21 cellular contexts compared by ENCODE assay signal in genomic region chr2:172389685-172390339, GRCh38. TPM values are rescaled to one million over a fixed set of nuclear protein-coding genes. Genes with fewer than 3 reads are reported as not detected.
DNase-seq lines count a peak whose midpoint lies in the region; ATAC-seq, FAIRE-seq and TF ChIP-seq lines count a peak whose summit lies in the region.
"Had no signal": no experiment of that assay in that cellular context is flagged by ENCODE, and none has a peak within 500 bp of the region (broad histone marks: within the 10 kb centered on the region; RNA-seq: fewer than 3 reads in every experiment).

No MANE protein-coding gene starts in this region.

- no peak for TF ChIP-seq RAD21 in K562 (CRISPR knock-in tag; conservative IDR thresholded peaks at IDR 0.05 in 1 of 2, IDR thresholded peaks at IDR 0.05 in 1 of 2)

- TF ChIP-seq EP300 in K562 (IDR thresholded peaks at IDR 0.05; ENCODE audit: low read length), result no peak

- H3K9me3 ChIP-seq in left ventricle myocardium inferior (replicated peaks) (no peaks in the 10 kb centered on the region), K562 (replicated peaks; ENCODE audit: control insufficient read depth, insufficient read depth, low read depth, low read length) (no peaks in the 10 kb centered on the region), right lobe of liver (no peaks in the 10 kb centered on the region)

- DNase-seq in left ventricle myocardium inferior (no peak), cardiac septum (ENCODE audit: low spot score) (no peak), K562 (ENCODE audit: extremely low read depth in 1 of 4, low spot score in 3 of 4) (no peak), right lobe of liver (peak in 1 of 3 donors; percentile 60), hepatic stellate cell (ENCODE audit: low spot score) (no peak), endothelial cell (ENCODE audit: low spot score) (no peak), HPDE6-E6E7 (ENCODE audit: extremely low spot score) (no peak)
- no peak for DNase-seq in natural killer cell treated with Interleukin-12 subunit alpha and Interleukin-12 subunit beta and Interleukin-15 and Interleukin-18, amount 100 ng/mL, for 72 hours (ENCODE audit: low spot score)
- DNase-seq: C1 segment of cervical spinal cord; DMS 273 treated with DMSO at 0.1 percent for 48 hours; GDM1; GOT3; HFFc6; NCI-H187 treated with DMSO at 0.1 percent for 48 hours; NCI-H446; NCI-H69; NK-92 treated with Interleukin-12 subunit alpha and Interleukin-12 subunit beta, amount 100 ng/mL, for 24 hours; OCI-M1 had no signal

- no peak for ATAC-seq in K562
- ATAC-seq in right lobe of liver, result peak; percentile 78 to 87 (median 84)
- ATAC-seq in natural killer cell treated with Interleukin-12 subunit alpha and Interleukin-12 subunit beta and Interleukin-15 and Interleukin-18, amount 100 ng/mL, for 72 hours, result no peak

- H3K27me3 ChIP-seq in left ventricle myocardium inferior (ENCODE audit: low read depth) (no peaks in the 10 kb centered on the region), K562 (ENCODE audit: control insufficient read depth in 2 of 2, insufficient read depth in 2 of 2, low read length in 2 of 2) (peaks cover 10 to 24% of the 10 kb centered on the region in 2 experiments), right lobe of liver (no peaks in the 10 kb centered on the region)

- H3K27me3 Mint-ChIP-seq in natural killer cell treated with Interleukin-12 subunit alpha and Interleukin-12 subunit beta and Interleukin-15 and Interleukin-18, amount 100 ng/mL, for 72 hours, result no peaks in the 10 kb centered on the region
- H3K27me3 Mint-ChIP-seq in endothelial cell (ENCODE audit: unreplicated experiment), result no peaks in the 10 kb centered on the region

- no peaks in the 10 kb centered on the region for H3K36me3 Mint-ChIP-seq in natural killer cell treated with Interleukin-12 subunit alpha and Interleukin-12 subunit beta and Interleukin-15 and Interleukin-18, amount 100 ng/mL, for 72 hours
- H3K36me3 Mint-ChIP-seq in endothelial cell (ENCODE audit: low read depth, unreplicated experiment), result no peaks in the 10 kb centered on the region

- H3K4me1 ChIP-seq in left ventricle myocardium inferior (peaks cover 19% of the 10 kb centered on the region), K562 (replicated peaks in 1 of 2; ENCODE audit: control insufficient read depth in 2 of 2, insufficient read depth in 2 of 2, low read length in 2 of 2) (no peaks in the 10 kb centered on the region), right lobe of liver (peaks cover 0 to 11% (median 3%) of the 10 kb centered on the region in 4 donors)

- H3K27ac ChIP-seq in left ventricle myocardium inferior (replicated peaks), result peak overlapping the region; percentile 66
- no peak overlapping the region for H3K27ac ChIP-seq in K562 (ENCODE audit: extremely low read depth, low read depth, low read length)
- peak overlapping the region in 1 of 3 donors; percentile 37 for H3K27ac ChIP-seq in right lobe of liver
- H3K27ac ChIP-seq: KMS-11 had no signal

- H3K27ac Mint-ChIP-seq in natural killer cell treated with Interleukin-12 subunit alpha and Interleukin-12 subunit beta and Interleukin-15 and Interleukin-18, amount 100 ng/mL, for 72 hours, result no peak overlapping the region
- no peak overlapping the region for H3K27ac Mint-ChIP-seq in endothelial cell (ENCODE audit: unreplicated experiment)
- H3K27ac Mint-ChIP-seq: HFFc6 had no signal

- no peak overlapping the region for H3K9ac ChIP-seq in K562 (ENCODE audit: insufficient read depth in 1 of 2, low read depth in 2 of 2, low read length in 2 of 2)
- H3K9ac ChIP-seq: KMS-11 had no signal

- no peak overlapping the region for H3K4me2 ChIP-seq in K562 (ENCODE audit: insufficient read depth, low read length)
- H3K4me2 ChIP-seq: KMS-11 had no signal

- H3K36me3 ChIP-seq in left ventricle myocardium inferior, result no peaks in the 10 kb centered on the region
- H3K36me3 ChIP-seq in K562 (ENCODE audit: control insufficient read depth, insufficient read depth, low read length), result no peaks in the 10 kb centered on the region
- no peaks in the 10 kb centered on the region for H3K36me3 ChIP-seq in right lobe of liver

- POLR2A ChIA-PET in K562 (lab: Yijun Ruan, JAX), result no interaction called here

- H3K4me1 Mint-ChIP-seq in natural killer cell treated with Interleukin-12 subunit alpha and Interleukin-12 subunit beta and Interleukin-15 and Interleukin-18, amount 100 ng/mL, for 72 hours (ENCODE audit: low read depth in 2 of 2), result no peaks in the 10 kb centered on the region
- peaks cover 8% of the 10 kb centered on the region for H3K4me1 Mint-ChIP-seq in endothelial cell (ENCODE audit: unreplicated experiment)

- 1% methylated on average over 4 of the region's 4 CpGs for WGBS in K562 (ENCODE audit: insufficient coverage, low coverage, missing lambda C conversion rate)
- 35% methylated on average over 4 of the region's 4 CpGs for WGBS in right lobe of liver (ENCODE audit: insufficient coverage, low coverage, low lambda C conversion rate, missing lambda C conversion rate)

- no peak for TF ChIP-seq CTCF in left ventricle myocardium inferior (IDR thresholded peaks at IDR 0.05; ENCODE audit: borderline replicate concordance)
- no peak for TF ChIP-seq CTCF in K562 (IDR thresholded peaks at IDR 0.05 in 2 of 3, conservative IDR thresholded peaks at IDR 0.05 in 1 of 3; ENCODE audit: insufficient read depth in 2 of 3, low read depth in 1 of 3, low read length in 3 of 3)
- no peak for TF ChIP-seq CTCF in right lobe of liver (IDR thresholded peaks at IDR 0.05)
- TF ChIP-seq CTCF in endothelial cell (IDR thresholded peaks at IDR 0.05; ENCODE audit: unreplicated experiment), result no peak

- in situ Hi-C loops in K562 (cut with MboI), result no loop called here

- no peak overlapping the region for H3K4me3 Mint-ChIP-seq in natural killer cell treated with Interleukin-12 subunit alpha and Interleukin-12 subunit beta and Interleukin-15 and Interleukin-18, amount 100 ng/mL, for 72 hours
- H3K4me3 Mint-ChIP-seq in endothelial cell (ENCODE audit: unreplicated experiment), result no peak overlapping the region
- H3K4me3 Mint-ChIP-seq: HFFc6 had no signal

- no TSS peak for BruUV-seq in K562 (replicated peaks; lab: Mats Ljungman, UMichigan)

- intact Hi-C loops in left ventricle myocardium inferior (cut with micrococcal nuclease), result no loop called here
- intact Hi-C loops in cardiac septum (cut with DNase I), result loop anchor here (5.0 kb wide), 1 partner anchor 72 kb away; no protein-coding TSS in a partner anchor
- intact Hi-C loops in K562 (cut with micrococcal nuclease), result no loop called here
- intact Hi-C loops in right lobe of liver (cut with DNase I), result no loop called here

- no peak overlapping the region for H2AFZ ChIP-seq in K562 (ENCODE audit: low read depth, low read length)

- no peaks in the 10 kb centered on the region for H4K20me1 ChIP-seq in K562 (replicated peaks; ENCODE audit: control insufficient read depth, insufficient read depth, low read length)

- no peaks in the 10 kb centered on the region for H3K9me3 Mint-ChIP-seq in natural killer cell treated with Interleukin-12 subunit alpha and Interleukin-12 subunit beta and Interleukin-15 and Interleukin-18, amount 100 ng/mL, for 72 hours
- H3K9me3 Mint-ChIP-seq in endothelial cell (ENCODE audit: unreplicated experiment), result no peaks in the 10 kb centered on the region
- H3K9me3 Mint-ChIP-seq: HFFc6 had no signal

- TF ChIP-seq POLR2A in K562 (conservative IDR thresholded peaks at IDR 0.05), result no peak
- TF ChIP-seq POLR2A in right lobe of liver (IDR thresholded peaks at IDR 0.05), result no peak

- CTCF ChIA-PET in K562 (lab: Yijun Ruan, JAX; ENCODE audit: low intra/inter-chr PET ratio), result no interaction called here

- no peak for FAIRE-seq in K562 (lab: Jason Lieb, UNC)
- FAIRE-seq: A204.1, GM12891 had no signal

- no peaks in the 10 kb centered on the region for H3K9me1 ChIP-seq in K562 (ENCODE audit: control insufficient read depth, insufficient read depth, low read length)

- no peaks in the 10 kb centered on the region for H3K79me2 ChIP-seq in K562 (ENCODE audit: control insufficient read depth, insufficient read depth, low read length)

- no peak overlapping the region for H3K4me3 ChIP-seq in left ventricle myocardium inferior
- no peak overlapping the region for H3K4me3 ChIP-seq in K562
- H3K4me3 ChIP-seq in right lobe of liver, result no peak overlapping the region

TF ChIP-seq in K562, 482 proteins besides CTCF, POLR2A, EP300 and RAD21 (continues in another document):
- no peak for TF ChIP-seq POU5F1 (IDR thresholded peaks at IDR 0.05; ENCODE audit: borderline replicate concordance, low read depth, low read length, partially characterized antibody)
- no peak for TF ChIP-seq ZKSCAN3 (CRISPR knock-in tag; IDR thresholded peaks at IDR 0.05)
- TF ChIP-seq ZNF143 (CRISPR knock-in tag; IDR thresholded peaks at IDR 0.05), result no peak
- no peak for TF ChIP-seq BCL6 (CRISPR knock-in tag; IDR thresholded peaks at IDR 0.05)
- no peak for TF ChIP-seq MEIS2 (IDR thresholded peaks at IDR 0.05; ENCODE audit: partially characterized antibody)
- TF ChIP-seq ZNF589 (CRISPR knock-in tag; IDR thresholded peaks at IDR 0.05; ENCODE audit: low read depth), result no peak

RNA-seq across cellular contexts. Expression of gene ITGA6, which starts 37.6 kb away (rescaled TPM):
- total RNA-seq in left ventricle myocardium inferior, result 42.0 TPM
- 38.9 TPM for total RNA-seq in cardiac septum
- total RNA-seq in K562 (2011; cell fraction: chromatin; rRNA removed; ENCODE audit: low replicate concordance), result not detected in 2 replicates
- 0.13 TPM in 1 of 2 replicates, not detected in the other for total RNA-seq in K562 (2011; cell fraction: nucleolus; rRNA removed)
- total RNA-seq in K562 (2011; cell fraction: nucleoplasm; rRNA removed), result not detected in 2 replicates
- 0.33 TPM in 1 of 2 replicates, not detected in the other for total RNA-seq in K562 (2014; rRNA removed)
- not detected in 2 replicates for total RNA-seq in K562 (2014; rRNA removed; fragmentation: Illumina TruSeq; extraction: Trizol)
- 0.07 TPM in 1 of 2 replicates, not detected in the other for total RNA-seq in K562 (2015; rRNA removed; fragmentation: Illumina TruSeq; extraction: Trizol)
- total RNA-seq in K562 (2021), result 0.29 and 0.40 TPM in 2 replicates
- 0.01 TPM in 1 of 2 replicates, not detected in the other for polyA plus RNA-seq in K562 (2011; rRNA removed)
- 0.03 TPM in 1 of 2 replicates, not detected in the other for polyA plus RNA-seq in K562 (2011; cell fraction: cytosol; rRNA removed)
- 0.10 TPM in 1 of 2 replicates, not detected in the other for polyA plus RNA-seq in K562 (2011; cell fraction: nucleus; rRNA removed)
- polyA plus RNA-seq in K562 (2012), result 0.05 and 0.22 TPM in 2 replicates
- polyA plus RNA-seq in K562 (2014; fragmentation: Illumina TruSeq; extraction: Trizol), result not detected in 2 replicates
- under 1 TPM in 1 of 2 experiments, not detected in 1; 0.03 TPM for polyA plus RNA-seq in K562 (2014; fragmentation: Nextera tagmentation; extraction: Ambion mirVana)
- polyA plus RNA-seq in K562 (2014; rRNA removed), result not detected in 2 replicates
- polyA minus RNA-seq in K562 (2011; rRNA and poly(A)+ RNA removed), result 0.09 TPM in 1 of 2 replicates, not detected in the other
- 1.1 TPM in 1 of 2 replicates, not detected in the other for polyA minus RNA-seq in K562 (2011; cell fraction: cytosol; rRNA and poly(A)+ RNA removed)
- 0.81 TPM in 1 of 2 replicates, not detected in the other for polyA minus RNA-seq in K562 (2011; cell fraction: nucleus; rRNA and poly(A)+ RNA removed)
- total RNA-seq in right lobe of liver, result 10 to 100 TPM; 10.7 to 26.8 (median 17.2) TPM
- total RNA-seq in natural killer cell treated with Interleukin-12 subunit alpha and Interleukin-12 subunit beta and Interleukin-15 and Interleukin-18, amount 100 ng/mL, for 72 hours, result 10 to 100 TPM; 15.6 to 36.9 TPM
- 34.0 TPM for total RNA-seq in endothelial cell (ENCODE audit: unreplicated experiment)

Comparison
In these comparisons a context has a peak if more than half of its experiments do, and no peak if none do; other contexts are left out.
1. ATAC-seq: peak in right lobe of liver (4 of 4); none in K562 (single experiment) and natural killer cell treated with Interleukin-12 subunit alpha and Interleukin-12 subunit beta and Interleukin-15 and Interleukin-18, amount 100 ng/mL, for 72 hours (0 of 2).
2. RNA of gene ITGA6, which starts 37.6 kb away (total RNA-seq): 42.0 TPM in left ventricle myocardium inferior (single experiment), 38.9 TPM in cardiac septum (single experiment), 15.6 to 36.9 TPM in natural killer cell treated with Interleukin-12 subunit alpha and Interleukin-12 subunit beta and Interleukin-15 and Interleukin-18, amount 100 ng/mL, for 72 hours, 34.0 TPM in endothelial cell (single experiment) and 10.7 to 26.8 TPM in right lobe of liver; 0.07 to 0.40 TPM in K562; every median in the first group is over 4 times any median in the second.